21 cellular contexts compared by ENCODE assay signal in the genomic region with DNA sequence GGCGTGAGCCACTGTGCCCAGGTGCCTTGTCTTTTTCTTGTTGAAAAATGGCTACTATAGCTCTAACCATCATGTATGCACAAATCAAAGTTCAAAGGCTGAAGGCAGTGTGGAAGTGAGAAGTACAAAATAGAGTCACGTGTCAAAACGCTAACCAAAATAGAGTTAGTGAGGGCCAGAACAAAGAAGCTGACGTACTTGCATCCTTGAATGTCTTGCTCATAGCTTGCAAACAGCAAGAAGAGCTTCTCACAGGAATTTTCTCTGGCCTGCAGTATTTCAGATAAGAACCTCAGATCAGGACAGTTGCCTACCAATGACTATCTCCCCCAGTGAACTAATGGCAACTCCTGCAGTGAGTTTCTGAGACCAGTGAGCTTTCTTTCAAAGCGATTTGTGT.
DNase-seq lines count a peak whose midpoint lies in the region; ATAC-seq and TF ChIP-seq lines count a peak whose summit lies in the region.
"Had no signal": no experiment of that assay in that cellular context is flagged by ENCODE, and none has a peak within 500 bp of the region (broad histone marks: within the 10 kb centered on the region; RNA-seq: fewer than 3 reads in every experiment).

No MANE protein-coding gene starts in this region.

- no peak overlapping the region for H3K4me3 ChIP-seq in GM23338
- H3K4me3 ChIP-seq in fibroblast of the aortic adventitia (ENCODE audit: low read depth, low read length) = no peak overlapping the region
- H3K4me3 ChIP-seq in gastrocnemius medialis = no peak overlapping the region
- H3K4me3 ChIP-seq in PC-9 = no peak overlapping the region

- H3K4me1 ChIP-seq in GM23338 (ENCODE audit: insufficient read depth) (no peaks in the 10 kb centered on the region), gastrocnemius medialis (no peaks in the 10 kb centered on the region), PC-9 (replicated peaks; ENCODE audit: insufficient read depth) (no peaks in the 10 kb centered on the region)

- H2AFZ ChIP-seq in GM23338 = peak overlapping the region; percentile 54; the same call in 1 of the 2 replicates
- H2AFZ ChIP-seq in PC-9 = no peak overlapping the region

- no peak for TF ChIP-seq CTCF in GM23338 (conservative IDR thresholded peaks at IDR 0.05; ENCODE audit: low read depth in 2 of 2)
- no peak for TF ChIP-seq CTCF in fibroblast of the aortic adventitia (IDR thresholded peaks at IDR 0.05; ENCODE audit: insufficient read depth, low read length)
- TF ChIP-seq CTCF in nephron (IDR thresholded peaks at IDR 0.05; ENCODE audit: unreplicated experiment in 3 of 3) = no peak
- TF ChIP-seq CTCF in gastrocnemius medialis (IDR thresholded peaks at IDR 0.05 in 4 of 5, conservative IDR thresholded peaks at IDR 0.05 in 1 of 5) = no peak
- no peak for TF ChIP-seq CTCF in PC-9 (conservative IDR thresholded peaks at IDR 0.05)

- H3K4me3 Mint-ChIP-seq in GM23338 (no peak overlapping the region), nephron (no peak overlapping the region)
- H3K4me3 Mint-ChIP-seq: CD4-positive, CD25-positive, alpha-beta regulatory T cell had no signal

- no TSS peak for BruUV-seq in PC-9 (replicated peaks; lab: Mats Ljungman, UMichigan)

- H3F3A ChIP-seq in GM23338 (replicated peaks; ENCODE audit: low read depth) (no peaks in the 10 kb centered on the region), PC-9 (ENCODE audit: insufficient read depth, low read depth) (no peaks in the 10 kb centered on the region)

- intact Hi-C loops in gastrocnemius medialis (cut with DNase I; ENCODE audit: low total_unique reads) (no loop called here), PC-9 (cut with micrococcal nuclease; ENCODE audit: unreplicated experiment) (no loop called here)

- H3K27me3 Mint-ChIP-seq in GM23338 (ENCODE audit: insufficient read depth, low read depth, poor library complexity) (no peaks in the 10 kb centered on the region), nephron (ENCODE audit: low read depth) (peaks cover 4% of the 10 kb centered on the region)
- H3K27me3 Mint-ChIP-seq: CD4-positive, CD25-positive, alpha-beta regulatory T cell had no signal

- H3K27ac ChIP-seq in GM23338 (ENCODE audit: low read depth) (no peak overlapping the region), gastrocnemius medialis (no peak overlapping the region), PC-9 (no peak overlapping the region)

- H3K9me3 Mint-ChIP-seq in GM23338 = peaks cover 17% of the 10 kb centered on the region
- peaks cover 17% of the 10 kb centered on the region for H3K9me3 Mint-ChIP-seq in nephron

- ATAC-seq in GM23338 = no peak
- no peak for ATAC-seq in gastrocnemius medialis

- no peaks in the 10 kb centered on the region for H3K4me1 Mint-ChIP-seq in GM23338
- peaks cover 24% of the 10 kb centered on the region for H3K4me1 Mint-ChIP-seq in nephron
- H3K4me1 Mint-ChIP-seq: CD4-positive, CD25-positive, alpha-beta regulatory T cell had no signal

- H3K9me2 ChIP-seq in GM23338 (ENCODE audit: insufficient read depth) (no peaks in the 10 kb centered on the region), PC-9 (ENCODE audit: insufficient read depth) (no peaks in the 10 kb centered on the region)

- H3K36me3 Mint-ChIP-seq in GM23338 (ENCODE audit: low read depth) (peaks cover 16% of the 10 kb centered on the region), nephron (ENCODE audit: low read depth) (no peaks in the 10 kb centered on the region)

- H3K27me3 ChIP-seq in GM23338 (ENCODE audit: insufficient read depth) (no peaks in the 10 kb centered on the region), gastrocnemius medialis (no peaks in the 10 kb centered on the region), PC-9 (ENCODE audit: insufficient read depth, low read depth) (no peaks in the 10 kb centered on the region)

- H3K4me2 ChIP-seq in GM23338 (no peak overlapping the region), PC-9 (no peak overlapping the region)

- POLR2A ChIA-PET in PC-9 (lab: Charles Lee; ENCODE audit: unreplicated experiment) = no interaction called here

- no peaks in the 10 kb centered on the region for H3K9me3 ChIP-seq in gastrocnemius medialis
- H3K9me3 ChIP-seq in PC-9 (ENCODE audit: insufficient read depth, low read depth) = no peaks in the 10 kb centered on the region

- in situ Hi-C loops in gastrocnemius medialis (cut with MboI; ENCODE audit: low sequenced_read_pairs in 4 of 4) = no loop called here

- DNase-seq in GM23338 (ENCODE audit: low spot score) = no peak
- peak; percentile 12 for DNase-seq in amniotic epithelial cell (ENCODE audit: low read depth)
- peak; percentile 7 for DNase-seq in fibroblast of the aortic adventitia (ENCODE audit: low read depth)
- DNase-seq in gastrocnemius medialis = no peak
- DNase-seq in SHP77 (lab: John Stamatoyannopoulos, UW) = no peak
- DNase-seq in PC-9 = no peak
- DNase-seq: CD4-positive, CD25-positive, alpha-beta regulatory T cell; DMS 273 treated with DMSO at 0.1 percent for 48 hours; DMS79 treated with DMSO at 0.1 percent for 48 hours; GOT3; HCEC 1CT; IMR-90; MV-4-11; NCI-H1105 treated with DMSO at 0.1 percent for 48 hours; NCI-H2029 treated with DMSO at 0.1 percent for 48 hours; NCI-H2171; NCI-H345; NCI-H524; NCI-H82; SIG-M5 had no signal

- H3K27ac Mint-ChIP-seq in GM23338 (no peak overlapping the region), nephron (peak overlapping the region in 2 of 3 experiments; percentile 53 to 68)
- H3K27ac Mint-ChIP-seq: CD4-positive, CD25-positive, alpha-beta regulatory T cell had no signal

- H3K36me3 ChIP-seq in GM23338 (ENCODE audit: insufficient read depth) (no peaks in the 10 kb centered on the region), gastrocnemius medialis (no peaks in the 10 kb centered on the region), PC-9 (ENCODE audit: low read depth) (no peaks in the 10 kb centered on the region)

- no peaks in the 10 kb centered on the region for H3K79me2 ChIP-seq in GM23338 (replicated peaks; ENCODE audit: insufficient read depth)
- no peaks in the 10 kb centered on the region for H3K79me2 ChIP-seq in PC-9 (ENCODE audit: low read depth)

- no peak for TF ChIP-seq POLR2A in gastrocnemius medialis (IDR thresholded peaks at IDR 0.05)

- H4K20me1 ChIP-seq in GM23338 (replicated peaks; ENCODE audit: insufficient read depth) (no peaks in the 10 kb centered on the region), PC-9 (ENCODE audit: insufficient read depth) (no peaks in the 10 kb centered on the region; the same call in 1 of the 2 replicates)

- CTCF ChIA-PET in PC-9 (lab: Charles Lee) = no interaction called here

TF ChIP-seq in GM23338, 12 proteins besides CTCF, POLR2A, EP300 and RAD21 (continues in another document):
- TF ChIP-seq ZNF331 (CRISPR knock-in tag; IDR thresholded peaks at IDR 0.05; ENCODE audit: low read depth) = no peak
- TF ChIP-seq, protein P1, sequence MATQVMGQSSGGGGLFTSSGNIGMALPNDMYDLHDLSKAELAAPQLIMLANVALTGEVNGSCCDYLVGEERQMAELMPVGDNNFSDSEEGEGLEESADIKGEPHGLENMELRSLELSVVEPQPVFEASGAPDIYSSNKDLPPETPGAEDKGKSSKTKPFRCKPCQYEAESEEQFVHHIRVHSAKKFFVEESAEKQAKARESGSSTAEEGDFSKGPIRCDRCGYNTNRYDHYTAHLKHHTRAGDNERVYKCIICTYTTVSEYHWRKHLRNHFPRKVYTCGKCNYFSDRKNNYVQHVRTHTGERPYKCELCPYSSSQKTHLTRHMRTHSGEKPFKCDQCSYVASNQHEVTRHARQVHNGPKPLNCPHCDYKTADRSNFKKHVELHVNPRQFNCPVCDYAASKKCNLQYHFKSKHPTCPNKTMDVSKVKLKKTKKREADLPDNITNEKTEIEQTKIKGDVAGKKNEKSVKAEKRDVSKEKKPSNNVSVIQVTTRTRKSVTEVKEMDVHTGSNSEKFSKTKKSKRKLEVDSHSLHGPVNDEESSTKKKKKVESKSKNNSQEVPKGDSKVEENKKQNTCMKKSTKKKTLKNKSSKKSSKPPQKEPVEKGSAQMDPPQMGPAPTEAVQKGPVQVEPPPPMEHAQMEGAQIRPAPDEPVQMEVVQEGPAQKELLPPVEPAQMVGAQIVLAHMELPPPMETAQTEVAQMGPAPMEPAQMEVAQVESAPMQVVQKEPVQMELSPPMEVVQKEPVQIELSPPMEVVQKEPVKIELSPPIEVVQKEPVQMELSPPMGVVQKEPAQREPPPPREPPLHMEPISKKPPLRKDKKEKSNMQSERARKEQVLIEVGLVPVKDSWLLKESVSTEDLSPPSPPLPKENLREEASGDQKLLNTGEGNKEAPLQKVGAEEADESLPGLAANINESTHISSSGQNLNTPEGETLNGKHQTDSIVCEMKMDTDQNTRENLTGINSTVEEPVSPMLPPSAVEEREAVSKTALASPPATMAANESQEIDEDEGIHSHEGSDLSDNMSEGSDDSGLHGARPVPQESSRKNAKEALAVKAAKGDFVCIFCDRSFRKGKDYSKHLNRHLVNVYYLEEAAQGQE (IDR thresholded peaks at IDR 0.05; ENCODE audit: unreplicated experiment) = no peak

Comparison
In these comparisons a context has a peak if more than half of its experiments do, and no peak if none do; other contexts are left out.
1. DNase-seq: peak in amniotic epithelial cell (single experiment) and fibroblast of the aortic adventitia (single experiment); none in GM23338 (single experiment), gastrocnemius medialis (0 of 2), SHP77 (0 of 2) and PC-9 (0 of 2).